8 cellular contexts compared by ENCODE assay signal in genomic region chr6:3438190-3439167, GRCh38. TPM values are rescaled to one million over a fixed set of nuclear protein-coding genes. Genes with fewer than 3 reads are reported as not detected.
DNase-seq lines count a peak whose midpoint lies in the region; ATAC-seq and TF ChIP-seq lines count a peak whose summit lies in the region.
"Had no signal": no experiment of that assay in that cellular context is flagged by ENCODE, and none has a peak within 500 bp of the region (broad histone marks: within the 10 kb centered on the region; RNA-seq: fewer than 3 reads in every experiment).

No MANE protein-coding gene starts in this region.

- TF ChIP-seq CTCF in IMR-90 (conservative IDR thresholded peaks at IDR 0.05; ENCODE audit: low read depth, low read length) (no peak), Panc1 (IDR thresholded peaks at IDR 0.05) (no peak), foreskin keratinocyte (conservative IDR thresholded peaks at IDR 0.05) (no peak), GM10248 (IDR thresholded peaks at IDR 0.05; ENCODE audit: control extremely low read depth, extremely low read depth, low read depth, missing control alignments) (no peak)

- H3K4me2 ChIP-seq in IMR-90 (ENCODE audit: low read depth, low read length): peak overlapping the region; percentile 25

- H3K27ac ChIP-seq in IMR-90 (ENCODE audit: insufficient read depth, low read length): peak overlapping the region; percentile 4; the same call in 1 of the 2 replicates
- no peak overlapping the region for H3K27ac ChIP-seq in Panc1 (ENCODE audit: low read length)
- peak overlapping the region; percentile 59 for H3K27ac ChIP-seq in foreskin keratinocyte
- H3K27ac ChIP-seq in aorta (ENCODE audit: low read depth in 1 of 2, low read length in 2 of 2): no peak overlapping the region

- TF ChIP-seq POLR2A in IMR-90 (IDR thresholded peaks at IDR 0.05; ENCODE audit: low read depth, low read length): peak; percentile 26; the same call in 1 of the 2 replicates

- H3K14ac ChIP-seq in IMR-90 (replicated peaks; ENCODE audit: low read depth, low read length): 0 out of 2 replicates have a peak overlapping the region, but pooled peaks have one; percentile 28

- 0 out of 2 replicates have a peak overlapping the region, but pooled peaks have one; percentile 23 for H2BK120ac ChIP-seq in IMR-90 (ENCODE audit: low read depth, low read length)

- no peak overlapping the region for H3K23ac ChIP-seq in IMR-90 (ENCODE audit: low read depth, low read length)

- ATAC-seq in IMR-90 (ENCODE audit: low read depth) (peak; percentile 96), Panc1 (peak; percentile 77), foreskin keratinocyte (peak; percentile 74), aorta (ENCODE audit: low FRiP score) (no peak)

- peak overlapping the region; percentile 66; the same call in 1 of the 3 replicates for H2BK15ac ChIP-seq in IMR-90 (ENCODE audit: low read depth, low read length)

- 10% methylated on average over 5 of the region's 26 CpGs; no CpG with 5 or more reads in 1 of the 2 experiments for WGBS in IMR-90 (ENCODE audit: extremely low coverage in 2 of 2, insufficient read length in 1 of 2), 2 experiments
- 76% methylated on average over 26 of the region's 26 CpGs for WGBS in aorta, 2 donors

- peak overlapping the region; percentile 45; the same call in 1 of the 2 replicates for H3K4ac ChIP-seq in IMR-90 (ENCODE audit: low read depth, low read length)

- H4K5ac ChIP-seq in IMR-90 (ENCODE audit: low read depth, low read length): no peak overlapping the region

- H3K9ac ChIP-seq in IMR-90 (ENCODE audit: low read depth, low read length): no peak overlapping the region

- no peak overlapping the region for H3K56ac ChIP-seq in IMR-90 (ENCODE audit: extremely low read depth, insufficient read depth, low read length)

- TF ChIP-seq RAD21 in IMR-90 (IDR thresholded peaks at IDR 0.05; ENCODE audit: low read length): no peak

- H2AFZ ChIP-seq in IMR-90 (replicated peaks; ENCODE audit: low read length, poor library complexity): peak overlapping the region; percentile 74

- DNase-seq in IMR-90 (peak; percentile 94), Panc1 (ENCODE audit: low read depth, low spot score) (no peak), foreskin keratinocyte (peak in 1 of 2 donors; percentile 67), stromal cell of bone marrow (ENCODE audit: low read depth) (peak; percentile 89), aorta (no peak), GM10248 (ENCODE audit: extremely low spot score) (no peak)
- no peak for DNase-seq in effector CD4-positive, alpha-beta T cell
- DNase-seq: stimulated activated CD4-positive, alpha-beta T cell treated with anti-CD3 and anti-CD28 coated beads, Interleukin-1b, Interleukin-23, amount 100 ng/mL, for 48 hours had no signal

- H2BK5ac ChIP-seq in IMR-90 (ENCODE audit: low read depth, low read length, poor library complexity, severe bottlenecking): no peak overlapping the region

- H3K9me3 ChIP-seq in IMR-90 (ENCODE audit: control insufficient read depth, insufficient read depth, low read length) (peaks cover 3% of the 10 kb centered on the region; the same call in 1 of the 2 replicates), Panc1 (ENCODE audit: control insufficient read depth, insufficient read depth, low read depth, low read length) (no peaks in the 10 kb centered on the region), aorta (ENCODE audit: control insufficient read depth, low read length) (no peaks in the 10 kb centered on the region)

- peaks cover 3% of the 10 kb centered on the region; the same call in 1 of the 2 replicates for H3K9me1 ChIP-seq in IMR-90 (ENCODE audit: insufficient read depth, low read length)

- H3K4me1 ChIP-seq in IMR-90 (ENCODE audit: control insufficient read depth, insufficient read depth, low read length) (peaks cover 10% of the 10 kb centered on the region), Panc1 (ENCODE audit: control insufficient read depth, insufficient read depth, low read length) (peaks cover 6% of the 10 kb centered on the region), foreskin keratinocyte (peaks cover 8% of the 10 kb centered on the region), aorta (ENCODE audit: control insufficient read depth in 1 of 2, insufficient read depth in 2 of 2, low read length in 2 of 2) (no peaks in the 10 kb centered on the region)

- BruUV-seq in IMR-90 (replicated peaks; lab: Mats Ljungman, UMichigan) (no TSS peak), Panc1 (replicated peaks; lab: Mats Ljungman, UMichigan) (no TSS peak)

- no peak overlapping the region; the same call in 1 of the 2 replicates for H2AK5ac ChIP-seq in IMR-90 (ENCODE audit: low read depth, low read length)

- intact Hi-C loops in IMR-90 (cut with micrococcal nuclease): no loop called here
- intact Hi-C loops in Panc1 (cut with micrococcal nuclease; ENCODE audit: unreplicated experiment): no loop called here
- intact Hi-C loops in aorta (cut with DNase I): no loop called here

- H4K91ac ChIP-seq in IMR-90 (ENCODE audit: insufficient read depth, low read depth, low read length): no peak overlapping the region

- no peak overlapping the region for H2BK20ac ChIP-seq in IMR-90 (ENCODE audit: low read depth, low read length)

- in situ Hi-C loops in IMR-90 (cut with MboI; ENCODE audit: low sequenced_read_pairs): no loop called here
- in situ Hi-C loops in Panc1 (cut with HindIII; ENCODE audit: low pct_unique_long_range_greater_than_20kb, low sequenced_read_pairs): no loop called here

- H3K36me3 ChIP-seq in IMR-90 (ENCODE audit: control insufficient read depth, insufficient read depth, low read length) (no peaks in the 10 kb centered on the region), Panc1 (ENCODE audit: control insufficient read depth, insufficient read depth, low read length) (no peaks in the 10 kb centered on the region), aorta (ENCODE audit: control insufficient read depth in 1 of 2, insufficient read depth in 2 of 2, low read length in 1 of 2) (no peaks in the 10 kb centered on the region)

- H2AK9ac ChIP-seq in IMR-90 (replicated peaks; ENCODE audit: low read depth, low read length, poor library complexity): peak overlapping the region; percentile 51

- 0 out of 2 replicates have a peak overlapping the region, but pooled peaks have one; percentile 5 for H3K18ac ChIP-seq in IMR-90 (ENCODE audit: low read depth, low read length)

- peak overlapping the region in 1 of 2 experiments; percentile 26; a peak in 1 of 4 replicates for H4K8ac ChIP-seq in IMR-90 (ENCODE audit: low read depth in 2 of 2, low read length in 2 of 2)

- H3K4me3 ChIP-seq in IMR-90 (ENCODE audit: insufficient read depth, low read depth, low read length) (no peak overlapping the region), Panc1 (ENCODE audit: low read depth in 2 of 2, low read length in 2 of 2) (no peak overlapping the region), aorta (ENCODE audit: low read length in 2 of 2) (no peak overlapping the region)

- dilution Hi-C loops in IMR-90 (cut with HindIII; ENCODE audit: low sequenced_read_pairs, unreplicated experiment): no loop called here

- no peaks in the 10 kb centered on the region for H3K79me1 ChIP-seq in IMR-90 (ENCODE audit: low read depth in 1 of 2, low read length in 2 of 2)

- CTCF ChIA-PET in IMR-90 (lab: Yijun Ruan, JAX) (no interaction called here), Panc1 (lab: Charles Lee) (interaction anchor here (0.7 kb wide), 1 partner anchor 388 kb away, joined by 12 read pairs; no protein-coding TSS in a partner anchor), GM10248 (lab: Yijun Ruan, JAX) (interaction anchor here (1.6 kb wide), 2 partner anchors 8 to 159 kb away, joined by 3 to 4 read pairs; no protein-coding TSS in a partner anchor)

- H3K27me3 ChIP-seq in IMR-90 (ENCODE audit: control insufficient read depth, insufficient read depth, low read length): peaks cover 18% of the 10 kb centered on the region
- H3K27me3 ChIP-seq in Panc1 (ENCODE audit: control insufficient read depth, insufficient read depth, low read length): no peaks in the 10 kb centered on the region
- H3K27me3 ChIP-seq in foreskin keratinocyte: no peaks in the 10 kb centered on the region
- no peaks in the 10 kb centered on the region for H3K27me3 ChIP-seq in aorta (ENCODE audit: control insufficient read depth in 1 of 2, insufficient read depth in 2 of 2, low read length in 1 of 2)

- no peaks in the 10 kb centered on the region for H4K20me1 ChIP-seq in IMR-90 (ENCODE audit: insufficient read depth, low read length)

- POLR2A ChIA-PET in IMR-90 (lab: Charles Lee; ENCODE audit: unreplicated experiment) (no interaction called here), Panc1 (lab: Charles Lee) (no interaction called here), GM10248 (lab: Yijun Ruan, JAX) (no interaction called here)

TF ChIP-seq in IMR-90, 13 proteins besides CTCF, POLR2A, EP300 and RAD21 (continues in another document):
- TF ChIP-seq RFX5 (IDR thresholded peaks at IDR 0.05; ENCODE audit: low read depth, low read length): no peak
- TF ChIP-seq MAFK (IDR thresholded peaks at IDR 0.05; ENCODE audit: low read depth, low read length): 0 out of 2 replicates have a peak, but pooled peaks have one; percentile 23
- no peak; the same call in 1 of the 2 replicates for TF ChIP-seq SMC3 (IDR thresholded peaks at IDR 0.05; ENCODE audit: low read depth, low read length)
- TF ChIP-seq, protein P1, sequence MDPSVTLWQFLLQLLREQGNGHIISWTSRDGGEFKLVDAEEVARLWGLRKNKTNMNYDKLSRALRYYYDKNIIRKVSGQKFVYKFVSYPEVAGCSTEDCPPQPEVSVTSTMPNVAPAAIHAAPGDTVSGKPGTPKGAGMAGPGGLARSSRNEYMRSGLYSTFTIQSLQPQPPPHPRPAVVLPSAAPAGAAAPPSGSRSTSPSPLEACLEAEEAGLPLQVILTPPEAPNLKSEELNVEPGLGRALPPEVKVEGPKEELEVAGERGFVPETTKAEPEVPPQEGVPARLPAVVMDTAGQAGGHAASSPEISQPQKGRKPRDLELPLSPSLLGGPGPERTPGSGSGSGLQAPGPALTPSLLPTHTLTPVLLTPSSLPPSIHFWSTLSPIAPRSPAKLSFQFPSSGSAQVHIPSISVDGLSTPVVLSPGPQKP (IDR thresholded peaks at IDR 0.05; ENCODE audit: borderline replicate concordance, low read depth, low read length): no peak
- TF ChIP-seq NFE2L2 (IDR thresholded peaks at IDR 0.05; ENCODE audit: low read depth, low read length): peak; percentile 34; the same call in 1 of the 2 replicates
- TF ChIP-seq CEBPB (IDR thresholded peaks at IDR 0.05; ENCODE audit: low read depth, low read length): 0 out of 2 replicates have a peak, but pooled peaks have one; percentile 22

RNA-seq across cellular contexts. Expression of gene SLC22A23, which starts 18.4 kb away (rescaled TPM):
- total RNA-seq in IMR-90 (2012; rRNA removed): 0.56 and 0.72 TPM in 2 replicates
- 1.1 and 1.6 TPM in 2 replicates for polyA plus RNA-seq in IMR-90 (2012; rRNA removed)
- polyA plus RNA-seq in IMR-90 (2012; cell fraction: cytosol; rRNA removed): 1.2 and 1.9 TPM in 2 replicates
- polyA plus RNA-seq in IMR-90 (2012; cell fraction: nucleus; rRNA removed; ENCODE audit: low replicate concordance): 1.9 TPM in 2 replicates
- 4.5 TPM for total RNA-seq in Panc1 (2021; ENCODE audit: unreplicated experiment)
- 6.2 TPM for polyA plus RNA-seq in Panc1 (2012; ENCODE audit: insufficient read length)
- 2.2 and 2.8 TPM in 2 replicates for total RNA-seq in foreskin keratinocyte
- 1.1 and 1.3 TPM in 2 replicates for polyA plus RNA-seq in foreskin keratinocyte
- 1 to 10 TPM; 6.0 to 9.4 TPM for total RNA-seq in aorta
- polyA plus RNA-seq in aorta: 1 to 10 TPM; 1.5 to 2.6 TPM

Comparison
In these comparisons a context has a peak if more than half of its experiments do, and no peak if none do; other contexts are left out.
1. DNase-seq: peak in IMR-90 (single experiment) and stromal cell of bone marrow (single experiment); none in Panc1 (single experiment), aorta (0 of 2), GM10248 (single experiment) and effector CD4-positive, alpha-beta T cell (single experiment).
2. H3K27ac ChIP-seq: peak in IMR-90 (single experiment) and foreskin keratinocyte (single experiment); none in Panc1 (single experiment) and aorta (0 of 2).